In genomic region chr21:41446571-41446970, GRCh38 we compare ENCODE assay signal across 17 cellular contexts.
"Had no signal": no experiment of that assay in that cellular context is flagged by ENCODE, and none has a peak within 500 bp of the region (broad histone marks: within the 10 kb centered on the region; RNA-seq: fewer than 3 reads in every experiment).

No MANE protein-coding gene starts in this region.

- ATAC-seq: activated CD8-positive, alpha-beta T cell treated with anti-CD3 and anti-CD28 coated beads, Interleukin-2, amount 10 ng/mL, durations not matched to agents 7 days and 5 days; gastrocnemius medialis; heart left ventricle; lower lobe of right lung; naive thymus-derived CD4-positive, alpha-beta T cell; stimulated activated effector memory CD8-positive, alpha-beta T cell treated with anti-CD3 and anti-CD28 coated beads, Interleukin-12 subunit alpha, Interleukin-12 subunit beta, amount 100 ng/mL, for 72 hours; WTC11 had no signal

- H3K4me1 ChIP-seq: gastrocnemius medialis, heart left ventricle, lower lobe of right lung, uterus had no signal

- H3K4me3 Mint-ChIP-seq: activated CD8-positive, alpha-beta T cell treated with anti-CD3 and anti-CD28 coated beads, Interleukin-2, amount 10 ng/mL, durations not matched to agents 7 days and 5 days; activated T-helper 1 cell treated with anti-CD3 and anti-CD28 coated beads, Interleukin-12 subunit alpha, Interleukin-12 subunit beta, Interleukin-2, Interleukin-4 antibody, amounts not matched to agents 30 ng/mL and 10 ng/mL and 1 ng/mL, durations not matched to agents 14 hours and 24 hours and 36 hours; naive thymus-derived CD4-positive, alpha-beta T cell; stimulated activated effector memory CD8-positive, alpha-beta T cell treated with anti-CD3 and anti-CD28 coated beads, Interleukin-12 subunit alpha, Interleukin-12 subunit beta, amount 100 ng/mL, for 72 hours; WTC11 had no signal

- H3K27me3 ChIP-seq: gastrocnemius medialis, heart left ventricle, uterus had no signal

- H3K4me3 ChIP-seq: gastrocnemius medialis, heart left ventricle, lower lobe of right lung, uterus had no signal

- H3K27ac ChIP-seq: epithelial cell of prostate, gastrocnemius medialis, heart left ventricle, lower lobe of right lung, parathyroid adenoma, uterus had no signal

- H3K27me3 Mint-ChIP-seq: naive thymus-derived CD4-positive, alpha-beta T cell had no signal

- H3K4me1 Mint-ChIP-seq: stimulated activated effector memory CD8-positive, alpha-beta T cell treated with anti-CD3 and anti-CD28 coated beads, Interleukin-12 subunit alpha, Interleukin-12 subunit beta, amount 100 ng/mL, for 72 hours had no signal

- H3K36me3 Mint-ChIP-seq: WTC11 had no signal

- H3K27ac Mint-ChIP-seq: activated T-helper 1 cell treated with anti-CD3 and anti-CD28 coated beads, Interleukin-12 subunit alpha, Interleukin-12 subunit beta, Interleukin-2, Interleukin-4 antibody, amounts not matched to agents 30 ng/mL and 10 ng/mL and 1 ng/mL, durations not matched to agents 14 hours and 24 hours and 36 hours; stimulated activated effector memory CD8-positive, alpha-beta T cell treated with anti-CD3 and anti-CD28 coated beads, Interleukin-12 subunit alpha, Interleukin-12 subunit beta, amount 100 ng/mL, for 72 hours; WTC11 had no signal

- H3K9me3 Mint-ChIP-seq: activated T-helper 1 cell treated with anti-CD3 and anti-CD28 coated beads, Interleukin-12 subunit alpha, Interleukin-12 subunit beta, Interleukin-2, Interleukin-4 antibody, amounts not matched to agents 30 ng/mL and 10 ng/mL and 1 ng/mL, durations not matched to agents 14 hours and 24 hours and 36 hours; naive thymus-derived CD4-positive, alpha-beta T cell; stimulated activated effector memory CD8-positive, alpha-beta T cell treated with anti-CD3 and anti-CD28 coated beads, Interleukin-12 subunit alpha, Interleukin-12 subunit beta, amount 100 ng/mL, for 72 hours; WTC11 had no signal

- DNase-seq: activated CD4-positive, alpha-beta T cell treated with anti-CD3 and anti-CD28 coated beads for 4 hours; activated CD8-positive, alpha-beta T cell treated with anti-CD3 and anti-CD28 coated beads, Interleukin-2, amount 10 ng/mL, durations not matched to agents 7 days and 5 days; activated naive CD4-positive, alpha-beta T cell treated with Interleukin-2 at 50 U/mL for 16 hours; gastrocnemius medialis; heart left ventricle; lower lobe of right lung; midbrain; naive thymus-derived CD4-positive, alpha-beta T cell; stimulated activated CD4-positive, alpha-beta T cell treated with anti-CD3 and anti-CD28 coated beads, Interleukin-12 subunit alpha, Interleukin-12 subunit beta, amount 100 ng/mL, for 4 hours; stimulated activated CD4-positive, alpha-beta T cell treated with anti-CD3 and anti-CD28 coated beads, Interleukin-2, amount 100 ng/mL, for 24 hours; T-helper 2 cell; uterus had no signal

- H3K9me3 ChIP-seq: gastrocnemius medialis, heart left ventricle, lower lobe of right lung, uterus had no signal

- H3K36me3 ChIP-seq: gastrocnemius medialis, uterus had no signal
